Comparison of ENCODE assay signal across 15 cellular contexts in genomic region chr9:78439866-78440830, GRCh38.
DNase-seq lines count a peak whose midpoint lies in the region; ATAC-seq and TF ChIP-seq lines count a peak whose summit lies in the region.
"Had no signal": no experiment of that assay in that cellular context is flagged by ENCODE, and none has a peak within 500 bp of the region (broad histone marks: within the 10 kb centered on the region; RNA-seq: fewer than 3 reads in every experiment).

No MANE protein-coding gene starts in this region.

- H3K9me3 ChIP-seq in Loucy (ENCODE audit: insufficient read depth, low read depth, low read length) (no peaks in the 10 kb centered on the region), esophagus muscularis mucosa (no peaks in the 10 kb centered on the region)
- H3K9me3 ChIP-seq: vagina had no signal

- no peak for TF ChIP-seq EP300 in esophagus muscularis mucosa (IDR thresholded peaks at IDR 0.05)

- H3K4me3 ChIP-seq in Loucy (ENCODE audit: low read length, poor library complexity, severe bottlenecking) (no peak overlapping the region), esophagus muscularis mucosa (no peak overlapping the region)
- H3K4me3 ChIP-seq: K562, vagina had no signal

- no peaks in the 10 kb centered on the region for H3F3A ChIP-seq in Loucy (ENCODE audit: low read depth)

- no peak for TF ChIP-seq POLR2A in esophagus muscularis mucosa (IDR thresholded peaks at IDR 0.05; ENCODE audit: low read depth)

- H3K4me3 Mint-ChIP-seq in chondrocyte (ENCODE audit: unreplicated experiment) (no peak overlapping the region), neural crest cell (peak overlapping the region; percentile 72)
- H3K4me3 Mint-ChIP-seq in naive thymus-derived CD8-positive, alpha-beta T cell: peak overlapping the region in 1 of 10 donors; percentile 35
- no peak overlapping the region for H3K4me3 Mint-ChIP-seq in activated CD4-positive, alpha-beta memory T cell treated with anti-CD3 and anti-CD28 coated beads for 36 hours
- H3K4me3 Mint-ChIP-seq: activated B cell treated with CpG ODN at 0.5 μM for 24 hours; activated CD8-positive, alpha-beta memory T cell treated with anti-CD3 and anti-CD28 coated beads, Interleukin-2, amount 10 ng/mL, durations not matched to agents 7 days and 5 days; CD8-positive, alpha-beta memory T cell had no signal

- H3K4me1 ChIP-seq in Loucy (ENCODE audit: insufficient read depth, low read length, poor library complexity, severe bottlenecking): no peaks in the 10 kb centered on the region
- H3K4me1 ChIP-seq in esophagus muscularis mucosa: peaks cover 0 to 16% (median 12%) of the 10 kb centered on the region in 4 donors
- H3K4me1 ChIP-seq: vagina had no signal

- no peak overlapping the region for H3K4me2 ChIP-seq in Loucy (ENCODE audit: low read depth, low read length, poor library complexity, severe bottlenecking)

- no peaks in the 10 kb centered on the region for H3K79me2 ChIP-seq in Loucy (ENCODE audit: insufficient read depth, low read length)

- H3K27me3 Mint-ChIP-seq in chondrocyte (ENCODE audit: low read depth): no peaks in the 10 kb centered on the region
- H3K27me3 Mint-ChIP-seq in neural crest cell (ENCODE audit: low read depth): peaks cover 14% of the 10 kb centered on the region
- peaks cover 12 to 38% (median 29%) of the 10 kb centered on the region in 5 donors for H3K27me3 Mint-ChIP-seq in naive thymus-derived CD8-positive, alpha-beta T cell
- peaks cover 17% of the 10 kb centered on the region for H3K27me3 Mint-ChIP-seq in activated CD4-positive, alpha-beta memory T cell treated with anti-CD3 and anti-CD28 coated beads for 36 hours

- H3K4me1 Mint-ChIP-seq in chondrocyte (ENCODE audit: low read depth) (peaks cover 31% of the 10 kb centered on the region), neural crest cell (peaks cover 46% of the 10 kb centered on the region)
- peaks cover 0 to 9% (median 6%) of the 10 kb centered on the region in 4 donors for H3K4me1 Mint-ChIP-seq in naive thymus-derived CD8-positive, alpha-beta T cell
- H3K4me1 Mint-ChIP-seq in activated CD4-positive, alpha-beta memory T cell treated with anti-CD3 and anti-CD28 coated beads for 36 hours (ENCODE audit: low read depth): peaks cover 4% of the 10 kb centered on the region
- H3K4me1 Mint-ChIP-seq: activated B cell treated with CpG ODN at 0.5 μM for 24 hours had no signal

- H3K27me3 ChIP-seq in Loucy (ENCODE audit: insufficient read depth, low read length, poor library complexity, severe bottlenecking) (no peaks in the 10 kb centered on the region), esophagus muscularis mucosa (no peaks in the 10 kb centered on the region)
- H3K27me3 ChIP-seq: vagina had no signal

- H3K27ac Mint-ChIP-seq in chondrocyte (ENCODE audit: unreplicated experiment) (peak overlapping the region; percentile 83), neural crest cell (ENCODE audit: unreplicated experiment) (peak overlapping the region; percentile 27)
- no peak overlapping the region for H3K27ac Mint-ChIP-seq in naive thymus-derived CD8-positive, alpha-beta T cell
- H3K27ac Mint-ChIP-seq in activated CD4-positive, alpha-beta memory T cell treated with anti-CD3 and anti-CD28 coated beads for 36 hours: no peak overlapping the region
- H3K27ac Mint-ChIP-seq: activated B cell treated with CpG ODN at 0.5 μM for 24 hours; activated CD8-positive, alpha-beta memory T cell treated with anti-CD3 and anti-CD28 coated beads, Interleukin-2, amount 10 ng/mL, durations not matched to agents 7 days and 5 days; CD8-positive, alpha-beta memory T cell had no signal

- H3K36me3 Mint-ChIP-seq in chondrocyte (ENCODE audit: low read depth) (no peaks in the 10 kb centered on the region), neural crest cell (ENCODE audit: low read depth) (peaks cover 2% of the 10 kb centered on the region)
- no peaks in the 10 kb centered on the region for H3K36me3 Mint-ChIP-seq in naive thymus-derived CD8-positive, alpha-beta T cell
- H3K36me3 Mint-ChIP-seq in activated CD4-positive, alpha-beta memory T cell treated with anti-CD3 and anti-CD28 coated beads for 36 hours: no peaks in the 10 kb centered on the region
- H3K36me3 Mint-ChIP-seq: activated CD8-positive, alpha-beta memory T cell treated with anti-CD3 and anti-CD28 coated beads, Interleukin-2, amount 10 ng/mL, durations not matched to agents 7 days and 5 days; CD8-positive, alpha-beta memory T cell; naive thymus-derived CD4-positive, alpha-beta T cell had no signal

- H2AFZ ChIP-seq in Loucy (ENCODE audit: low read length): peak overlapping the region; percentile 69

- ATAC-seq in GM19328 (IDR thresholded peaks at IDR 0.05; ENCODE audit: unreplicated experiment): no peak
- no peak for ATAC-seq in naive thymus-derived CD8-positive, alpha-beta T cell

- intact Hi-C loops in esophagus muscularis mucosa (cut with DNase I): no loop called here
- intact Hi-C loops in activated CD4-positive, alpha-beta memory T cell treated with anti-CD3 and anti-CD28 coated beads for 36 hours (cut with micrococcal nuclease): no loop called here

- CTCF ChIA-PET in activated CD4-positive, alpha-beta memory T cell treated with anti-CD3 and anti-CD28 coated beads for 36 hours (lab: Charles Lee): interaction anchor here (0.6 to 1.6 kb wide), 11 partner anchors 8 to 103 kb away, joined by 3 to 22 read pairs (median 3); no protein-coding TSS in a partner anchor

- peak; percentile 23 for TF ChIP-seq CTCF in Loucy (conservative IDR thresholded peaks at IDR 0.05; ENCODE audit: low read length)
- peak; percentile 3 for TF ChIP-seq CTCF in chondrocyte (IDR thresholded peaks at IDR 0.05)
- TF ChIP-seq CTCF in neural crest cell (conservative IDR thresholded peaks at IDR 0.05): no peak
- TF ChIP-seq CTCF in esophagus muscularis mucosa (IDR thresholded peaks at IDR 0.05): no peak

- WGBS in esophagus muscularis mucosa: 73% methylated on average over 10 of the region's 10 CpGs

- H3K9ac ChIP-seq in Loucy (ENCODE audit: low read depth, low read length, poor library complexity, severe bottlenecking): no peak overlapping the region

- POLR2A ChIA-PET in naive thymus-derived CD8-positive, alpha-beta T cell (lab: Charles Lee): no interaction called here
- POLR2A ChIA-PET in activated CD4-positive, alpha-beta memory T cell treated with anti-CD3 and anti-CD28 coated beads for 36 hours (lab: Charles Lee): no interaction called here

- H3K36me3 ChIP-seq in Loucy (ENCODE audit: insufficient read depth, low read length) (no peaks in the 10 kb centered on the region), esophagus muscularis mucosa (no peaks in the 10 kb centered on the region)
- H3K36me3 ChIP-seq: cardiac muscle cell, vagina had no signal

- H4K20me1 ChIP-seq in Loucy (ENCODE audit: insufficient read depth, low read length, poor library complexity, severe bottlenecking): no peaks in the 10 kb centered on the region

- H3K27ac ChIP-seq in esophagus muscularis mucosa (replicated peaks in 1 of 4): no peak overlapping the region
- H3K27ac ChIP-seq: cardiac muscle cell, vagina had no signal

- H3K9me2 ChIP-seq in Loucy (replicated peaks; ENCODE audit: low read depth, low read length): no peaks in the 10 kb centered on the region

- peak; percentile 4 for DNase-seq in ELR (ENCODE audit: low read depth)
- no peak for DNase-seq in chondrocyte (ENCODE audit: low spot score)
- DNase-seq in neural crest cell (ENCODE audit: low read depth, low spot score): no peak
- DNase-seq in esophagus muscularis mucosa (ENCODE audit: extremely low spot score): no peak
- no peak for DNase-seq in naive thymus-derived CD8-positive, alpha-beta T cell
- no peak for DNase-seq in activated CD4-positive, alpha-beta memory T cell treated with anti-CD3 and anti-CD28 coated beads for 36 hours

- H3K9me3 Mint-ChIP-seq in chondrocyte (ENCODE audit: low read depth) (no peaks in the 10 kb centered on the region), neural crest cell (no peaks in the 10 kb centered on the region)
- H3K9me3 Mint-ChIP-seq in naive thymus-derived CD8-positive, alpha-beta T cell: no peaks in the 10 kb centered on the region
- H3K9me3 Mint-ChIP-seq in activated CD4-positive, alpha-beta memory T cell treated with anti-CD3 and anti-CD28 coated beads for 36 hours: no peaks in the 10 kb centered on the region
- H3K9me3 Mint-ChIP-seq: activated B cell treated with CpG ODN at 0.5 μM for 24 hours; CD8-positive, alpha-beta memory T cell; naive thymus-derived CD4-positive, alpha-beta T cell had no signal

Comparison
In these comparisons a context has a peak if more than half of its experiments do, and no peak if none do; other contexts are left out.
1. CTCF ChIP-seq: peak in Loucy (single experiment) and chondrocyte (single experiment); none in neural crest cell (single experiment) and esophagus muscularis mucosa (0 of 3).
2. H3K27ac Mint-ChIP-seq: peak in chondrocyte (single experiment) and neural crest cell (single experiment); none in naive thymus-derived CD8-positive, alpha-beta T cell (0 of 10) and activated CD4-positive, alpha-beta memory T cell treated with anti-CD3 and anti-CD28 coated beads for 36 hours (single experiment).